ENCODE assay signal across 9 cellular contexts in the genomic region with DNA sequence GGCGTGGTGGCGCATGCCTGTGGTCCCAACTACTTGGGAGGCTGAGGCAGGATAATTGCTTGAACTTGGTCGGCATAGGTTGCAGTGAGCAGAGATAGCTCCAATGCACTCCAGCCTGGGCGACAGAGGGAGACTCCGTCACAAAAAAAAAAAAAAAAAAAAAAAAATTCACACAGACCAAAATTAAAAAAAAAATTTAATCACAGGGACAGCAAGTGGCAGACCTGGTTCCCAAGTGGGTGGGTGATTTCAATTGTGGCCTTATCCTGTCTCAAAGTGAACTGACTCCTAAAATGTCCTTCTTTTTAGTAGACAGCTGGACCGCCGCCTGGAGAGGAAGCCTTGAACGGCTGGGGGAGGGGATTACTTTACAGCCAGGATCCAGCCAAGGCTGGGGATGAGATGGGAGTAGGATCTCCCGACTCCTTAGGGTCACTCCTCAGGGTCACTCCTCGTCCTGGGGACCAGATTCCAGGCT. TPM values are rescaled to one million over a fixed set of nuclear protein-coding genes. Genes with fewer than 3 reads are reported as not detected.
DNase-seq lines count a peak whose midpoint lies in the region; ATAC-seq and TF ChIP-seq lines count a peak whose summit lies in the region.
"Had no signal": no experiment of that assay in that cellular context is flagged by ENCODE, and none has a peak within 500 bp of the region (broad histone marks: within the 10 kb centered on the region; RNA-seq: fewer than 3 reads in every experiment).

No MANE protein-coding gene starts in this region.

- no peaks in the 10 kb centered on the region for H3K9me3 ChIP-seq in left lung
- H3K9me3 ChIP-seq in transverse colon, result no peaks in the 10 kb centered on the region

- no peak for ATAC-seq in activated T-helper 17 cell treated with anti-CD3 and anti-CD28 coated beads, Interleukin-2, amount 50 U/mL, for 72 hours (replicated peaks)
- no peak for ATAC-seq in left lung
- no peak for ATAC-seq in HG03175 (IDR thresholded peaks at IDR 0.05; ENCODE audit: unreplicated experiment)

- H3K4me1 ChIP-seq in left lung, result peaks cover 15 to 39% of the 10 kb centered on the region in 2 donors
- peaks cover 9 to 25% (median 19%) of the 10 kb centered on the region in 4 donors for H3K4me1 ChIP-seq in transverse colon

- no peak for TF ChIP-seq CTCF in left lung (IDR thresholded peaks at IDR 0.05)
- TF ChIP-seq CTCF in transverse colon (IDR thresholded peaks at IDR 0.05), result no peak

- peak overlapping the region; percentile 17 to 51 for H3K4me3 ChIP-seq in left lung
- H3K4me3 ChIP-seq in transverse colon, result peak overlapping the region in 3 of 4 donors; percentile 39 to 77 (median 51)

- peaks cover 26% of the 10 kb centered on the region for H3K27me3 Mint-ChIP-seq in activated naive CD4-positive, alpha-beta T cell treated with anti-CD3 and anti-CD28 coated beads for 36 hours (ENCODE audit: low read depth)
- peaks cover 8% of the 10 kb centered on the region for H3K27me3 Mint-ChIP-seq in activated T-helper 17 cell treated with anti-CD3 and anti-CD28 coated beads, Interleukin-2, amount 50 U/mL, for 72 hours

- no peaks in the 10 kb centered on the region for H3K9me3 Mint-ChIP-seq in activated naive CD4-positive, alpha-beta T cell treated with anti-CD3 and anti-CD28 coated beads for 36 hours
- H3K9me3 Mint-ChIP-seq in activated T-helper 17 cell treated with anti-CD3 and anti-CD28 coated beads, Interleukin-2, amount 50 U/mL, for 72 hours, result no peaks in the 10 kb centered on the region

- no peak overlapping the region for H3K27ac Mint-ChIP-seq in activated naive CD4-positive, alpha-beta T cell treated with anti-CD3 and anti-CD28 coated beads for 36 hours
- H3K27ac Mint-ChIP-seq in activated T-helper 17 cell treated with anti-CD3 and anti-CD28 coated beads, Interleukin-2, amount 50 U/mL, for 72 hours, result no peak overlapping the region

- intact Hi-C loops in activated naive CD4-positive, alpha-beta T cell treated with anti-CD3 and anti-CD28 coated beads for 36 hours (cut with micrococcal nuclease), result no loop called here
- intact Hi-C loops in left lung (cut with DNase I), result no loop called here
- intact Hi-C loops in transverse colon (cut with DNase I; ENCODE audit: low total_unique reads), result no loop called here

- H3K27me3 ChIP-seq in left lung, result peaks cover 26 to 65% of the 10 kb centered on the region in 2 donors
- H3K27me3 ChIP-seq in transverse colon, result peaks cover 68% of the 10 kb centered on the region

- H3K36me3 ChIP-seq in left lung (no peaks in the 10 kb centered on the region), transverse colon (no peaks in the 10 kb centered on the region)

- H3K27ac ChIP-seq in left lung, result peak overlapping the region in 1 of 2 donors; percentile 8
- no peak overlapping the region for H3K27ac ChIP-seq in transverse colon
- H3K27ac ChIP-seq: epithelial cell of prostate had no signal

- peaks cover 7% of the 10 kb centered on the region for H3K4me1 Mint-ChIP-seq in activated naive CD4-positive, alpha-beta T cell treated with anti-CD3 and anti-CD28 coated beads for 36 hours (ENCODE audit: low read depth)
- no peaks in the 10 kb centered on the region for H3K4me1 Mint-ChIP-seq in activated T-helper 17 cell treated with anti-CD3 and anti-CD28 coated beads, Interleukin-2, amount 50 U/mL, for 72 hours

- H3K4me3 Mint-ChIP-seq in activated naive CD4-positive, alpha-beta T cell treated with anti-CD3 and anti-CD28 coated beads for 36 hours, result peak overlapping the region; percentile 56
- H3K4me3 Mint-ChIP-seq in activated T-helper 17 cell treated with anti-CD3 and anti-CD28 coated beads, Interleukin-2, amount 50 U/mL, for 72 hours, result peak overlapping the region; percentile 64

- DNase-seq in activated naive CD4-positive, alpha-beta T cell treated with anti-CD3 and anti-CD28 coated beads for 36 hours, result no peak
- DNase-seq in activated naive CD4-positive, alpha-beta T cell (lab: John Stamatoyannopoulos, UW), result no peak
- DNase-seq in left lung, result no peak
- no peak for DNase-seq in transverse colon
- DNase-seq in NCI-H2196 treated with DMSO at 0.1 percent for 48 hours (lab: John Stamatoyannopoulos, UW; ENCODE audit: unreplicated experiment), result no peak
- DNase-seq in NCI-H446 (lab: John Stamatoyannopoulos, UW), result no peak

- CTCF ChIA-PET in activated naive CD4-positive, alpha-beta T cell treated with anti-CD3 and anti-CD28 coated beads for 36 hours (lab: Charles Lee), result interaction anchor here (0.6 to 1.2 kb wide), 3 partner anchors 44 to 171 kb away, joined by 3 to 16 read pairs (median 5); no protein-coding TSS in a partner anchor

- no peak for TF ChIP-seq EP300 in transverse colon (IDR thresholded peaks at IDR 0.05; ENCODE audit: low read depth)

- in situ Hi-C loops in transverse colon (cut with MboI; ENCODE audit: low pct_ligation_motif_present in 1 of 4, low pct_unique_long_range_greater_than_20kb in 1 of 4, low sequenced_read_pairs in 3 of 4), result no loop called here

- TF ChIP-seq POLR2A in transverse colon (IDR thresholded peaks at IDR 0.05), result no peak

- 10 to 26% methylated on average over 2 to 10 of the region's 10 CpGs for WGBS in transverse colon (ENCODE audit: low coverage in 1 of 2), 2 donors

- no peaks in the 10 kb centered on the region for H3K36me3 Mint-ChIP-seq in activated naive CD4-positive, alpha-beta T cell treated with anti-CD3 and anti-CD28 coated beads for 36 hours (ENCODE audit: low read depth)
- H3K36me3 Mint-ChIP-seq in activated T-helper 17 cell treated with anti-CD3 and anti-CD28 coated beads, Interleukin-2, amount 50 U/mL, for 72 hours (ENCODE audit: low read depth), result no peaks in the 10 kb centered on the region

RNA-seq across cellular contexts. Expression of gene KCNH3, which starts 1.6 kb away (rescaled TPM):
- under 1 TPM; 0.57 to 0.91 TPM for total RNA-seq in activated naive CD4-positive, alpha-beta T cell treated with anti-CD3 and anti-CD28 coated beads for 36 hours
- 1 to 10 TPM; 1.1 to 1.3 TPM for total RNA-seq in activated T-helper 17 cell treated with anti-CD3 and anti-CD28 coated beads, Interleukin-2, amount 50 U/mL, for 72 hours
- total RNA-seq in left lung (1 to 10 TPM in 1 of 2 donors, under 1 TPM in 1; 0.15 to 2.4 TPM), transverse colon (under 1 TPM in 2 of 4 donors, not detected in 2; 0.32 to 0.80 TPM)

RNA-seq across cellular contexts. Expression of gene MCRS1, which starts 30.7 kb away (rescaled TPM):
- total RNA-seq in activated naive CD4-positive, alpha-beta T cell treated with anti-CD3 and anti-CD28 coated beads for 36 hours, result 10 to 100 TPM; 49.8 to 52.7 TPM
- 10 to 100 TPM; 31.6 to 54.8 TPM for total RNA-seq in activated T-helper 17 cell treated with anti-CD3 and anti-CD28 coated beads, Interleukin-2, amount 50 U/mL, for 72 hours
- total RNA-seq in left lung (10 to 100 TPM; 40.5 to 51.6 TPM), transverse colon (100 to 1,000 TPM in 1 of 4 donors, 10 to 100 TPM in 3; 57.8 to 120 (median 78.4) TPM)
